24 cellular contexts compared by ENCODE assay signal in the genomic region with DNA sequence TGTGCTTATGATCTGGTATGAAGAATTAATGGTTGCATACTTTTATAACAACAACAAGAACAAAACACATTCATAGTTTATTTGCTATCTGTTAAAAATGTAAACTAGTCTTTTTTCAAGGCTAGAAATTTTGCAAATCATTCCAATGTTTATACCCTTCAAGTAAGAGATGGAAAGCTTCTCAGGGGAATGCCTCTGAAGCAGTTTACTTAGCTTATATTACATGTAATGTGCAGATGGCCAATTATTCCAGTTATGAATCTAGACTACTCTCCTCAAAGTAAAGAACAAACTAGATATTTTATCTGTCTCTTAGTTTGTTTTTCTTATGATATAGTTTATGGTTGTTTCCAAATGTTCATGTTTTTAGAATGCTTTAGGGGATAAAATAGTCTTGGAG.
"Had no signal": no experiment of that assay in that cellular context is flagged by ENCODE, and none has a peak within 500 bp of the region (broad histone marks: within the 10 kb centered on the region; RNA-seq: fewer than 3 reads in every experiment).

No MANE protein-coding gene starts in this region.

- H3K9me3 ChIP-seq: esophagus squamous epithelium, lower lobe of right lung, neutrophil, thoracic aorta, upper lobe of left lung had no signal

- DNase-seq: activated CD4-positive, alpha-beta T cell treated with anti-CD3 and anti-CD28 coated beads for 36 hours; activated CD4-positive, alpha-beta T cell treated with anti-CD3 and anti-CD28 coated beads, Interleukin-2, amount 50 U/mL, for 48 hours; amniotic stem cell; effector CD8-positive, alpha-beta T cell; esophagus squamous epithelium; foreskin keratinocyte; hippocampal formation; left cardiac atrium; lower lobe of right lung; stimulated activated CD4-positive, alpha-beta T cell treated with anti-CD3 and anti-CD28 coated beads, Interleukin-4, amount 100 ng/mL, for 1 hour; upper lobe of left lung had no signal

- H3K4me1 Mint-ChIP-seq: activated CD4-positive, alpha-beta T cell treated with anti-CD3 and anti-CD28 coated beads for 36 hours; stimulated activated memory B cell treated with anti-CD40 and anti-IgM and Interleukin-4, amounts not matched to agents 10 μg/mL and 1 μg/mL and 100 μg/mL, for 72 hours; WTC11 had no signal

- H3K27me3 Mint-ChIP-seq: activated CD4-positive, alpha-beta T cell treated with anti-CD3 and anti-CD28 coated beads for 36 hours; activated naive CD8-positive, alpha-beta T cell; dendritic cell treated with granulocyte-macrophage colony-stimulating factor and Interleukin-4, amounts not matched to agents 40 ng/mL and 50 ng/mL, for 4 days; natural killer cell treated with Interleukin-12 subunit alpha and Interleukin-12 subunit beta and Interleukin-15 and Interleukin-18, amount 100 ng/mL, for 72 hours; stimulated activated memory B cell treated with anti-CD40 and anti-IgM and Interleukin-4, amounts not matched to agents 10 μg/mL and 1 μg/mL and 100 μg/mL, for 72 hours had no signal

- H3K4me1 ChIP-seq: esophagus squamous epithelium, lower lobe of right lung, upper lobe of left lung had no signal

- H3K27ac ChIP-seq: cardiac muscle cell, esophagus squamous epithelium, foreskin keratinocyte, lower lobe of right lung, neutrophil, thoracic aorta, upper lobe of left lung had no signal

- H3K36me3 Mint-ChIP-seq: activated naive CD8-positive, alpha-beta T cell; stimulated activated memory B cell treated with anti-CD40 and anti-IgM and Interleukin-4, amounts not matched to agents 10 μg/mL and 1 μg/mL and 100 μg/mL, for 72 hours had no signal

- H3K4me2 ChIP-seq: smooth muscle cell had no signal

- H3K36me3 ChIP-seq: cardiac muscle cell, esophagus squamous epithelium, lower lobe of right lung, neutrophil, thoracic aorta, upper lobe of left lung had no signal

- ATAC-seq: activated CD4-positive, alpha-beta T cell treated with anti-CD3 and anti-CD28 coated beads for 36 hours; foreskin keratinocyte; left cardiac atrium; lower lobe of right lung; natural killer cell treated with Interleukin-12 subunit alpha and Interleukin-12 subunit beta and Interleukin-15 and Interleukin-18, amount 100 ng/mL, for 72 hours; sciatic nerve; stimulated activated memory B cell treated with anti-CD40 and anti-IgM and Interleukin-4, amounts not matched to agents 10 μg/mL and 1 μg/mL and 100 μg/mL, for 72 hours; WTC11 had no signal

- H3K4me3 ChIP-seq: cardiac muscle cell, esophagus squamous epithelium, lower lobe of right lung, smooth muscle cell, thoracic aorta, upper lobe of left lung had no signal

- H3K27ac Mint-ChIP-seq: activated CD4-positive, alpha-beta T cell treated with anti-CD3 and anti-CD28 coated beads for 36 hours; activated naive CD8-positive, alpha-beta T cell; dendritic cell treated with granulocyte-macrophage colony-stimulating factor and Interleukin-4, amounts not matched to agents 40 ng/mL and 50 ng/mL, for 4 days; mesothelial cell of epicardium; natural killer cell treated with Interleukin-12 subunit alpha and Interleukin-12 subunit beta and Interleukin-15 and Interleukin-18, amount 100 ng/mL, for 72 hours; stimulated activated memory B cell treated with anti-CD40 and anti-IgM and Interleukin-4, amounts not matched to agents 10 μg/mL and 1 μg/mL and 100 μg/mL, for 72 hours; WTC11 had no signal

- H3K27me3 ChIP-seq: cardiac muscle cell, esophagus squamous epithelium, foreskin keratinocyte, neutrophil, upper lobe of left lung had no signal

- H3K4me3 Mint-ChIP-seq: activated CD4-positive, alpha-beta T cell treated with anti-CD3 and anti-CD28 coated beads for 36 hours; activated naive CD8-positive, alpha-beta T cell; dendritic cell treated with granulocyte-macrophage colony-stimulating factor and Interleukin-4, amounts not matched to agents 40 ng/mL and 50 ng/mL, for 4 days; mesothelial cell of epicardium; natural killer cell treated with Interleukin-12 subunit alpha and Interleukin-12 subunit beta and Interleukin-15 and Interleukin-18, amount 100 ng/mL, for 72 hours; stimulated activated memory B cell treated with anti-CD40 and anti-IgM and Interleukin-4, amounts not matched to agents 10 μg/mL and 1 μg/mL and 100 μg/mL, for 72 hours; WTC11 had no signal

- FAIRE-seq: endothelial cell of umbilical vein, islet of Langerhans had no signal
